2 cellular contexts compared by ENCODE assay signal in the genomic region with DNA sequence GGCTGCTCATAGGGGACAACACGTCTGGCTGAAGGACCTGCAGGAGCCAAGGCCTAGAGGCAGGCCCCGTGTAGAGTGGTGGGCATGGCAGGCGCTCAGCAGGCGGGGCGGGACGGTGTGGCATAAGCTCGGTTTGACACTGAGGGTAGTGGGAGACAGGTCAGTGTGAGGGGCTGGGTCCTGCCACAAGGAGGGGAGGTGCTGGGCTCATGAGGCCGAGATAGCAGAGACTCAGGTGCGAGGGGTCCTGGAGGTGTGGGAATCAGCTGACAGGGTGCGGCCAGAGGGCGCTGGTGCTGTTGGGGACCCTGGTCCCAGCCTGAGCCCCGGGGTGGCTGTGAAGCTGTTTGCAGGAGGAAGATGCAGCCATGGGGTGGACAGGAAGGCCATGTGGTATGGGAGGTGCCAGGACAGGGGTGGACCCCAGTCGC.
A peak's percentile ranks its signal among the peaks of the same experiment; 100 is the strongest.
TF ChIP-seq lines count a peak whose summit lies in the region.

No MANE protein-coding gene starts in this region.

TF ChIP-seq in HepG2, 621 proteins besides CTCF, POLR2A, EP300 and RAD21:
- no peak for TF ChIP-seq SNAI1 (CRISPR knock-in tag; IDR thresholded peaks at IDR 0.05; ENCODE audit: borderline replicate concordance)
- no peak for TF ChIP-seq SAP130 (CRISPR knock-in tag; IDR thresholded peaks at IDR 0.05; ENCODE audit: low read depth)
- TF ChIP-seq ARNT (IDR thresholded peaks at IDR 0.05) = no peak
- TF ChIP-seq ZFP90 (CRISPR knock-in tag; IDR thresholded peaks at IDR 0.05; ENCODE audit: borderline replicate concordance) = no peak
- no peak for TF ChIP-seq LCORL (IDR thresholded peaks at IDR 0.05)
- no peak for TF ChIP-seq LCORL (CRISPR knock-in tag; IDR thresholded peaks at IDR 0.05)
- TF ChIP-seq MAF1 (CRISPR knock-in tag; IDR thresholded peaks at IDR 0.05; ENCODE audit: borderline replicate concordance) = no peak
- no peak for TF ChIP-seq U2AF1 (optimal IDR thresholded peaks at IDR 0.05; ENCODE audit: low read depth, low read length)
- TF ChIP-seq, protein P1, sequence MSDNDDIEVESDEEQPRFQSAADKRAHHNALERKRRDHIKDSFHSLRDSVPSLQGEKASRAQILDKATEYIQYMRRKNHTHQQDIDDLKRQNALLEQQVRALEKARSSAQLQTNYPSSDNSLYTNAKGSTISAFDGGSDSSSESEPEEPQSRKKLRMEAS (IDR thresholded peaks at IDR 0.05) = no peak
- TF ChIP-seq ZNF547 (CRISPR knock-in tag; IDR thresholded peaks at IDR 0.05) = no peak
- no peak for TF ChIP-seq HMG20B (CRISPR knock-in tag; conservative IDR thresholded peaks at IDR 0.05)
- TF ChIP-seq, protein P2, sequence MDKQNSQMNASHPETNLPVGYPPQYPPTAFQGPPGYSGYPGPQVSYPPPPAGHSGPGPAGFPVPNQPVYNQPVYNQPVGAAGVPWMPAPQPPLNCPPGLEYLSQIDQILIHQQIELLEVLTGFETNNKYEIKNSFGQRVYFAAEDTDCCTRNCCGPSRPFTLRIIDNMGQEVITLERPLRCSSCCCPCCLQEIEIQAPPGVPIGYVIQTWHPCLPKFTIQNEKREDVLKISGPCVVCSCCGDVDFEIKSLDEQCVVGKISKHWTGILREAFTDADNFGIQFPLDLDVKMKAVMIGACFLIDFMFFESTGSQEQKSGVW (CRISPR knock-in tag; IDR thresholded peaks at IDR 0.05; ENCODE audit: borderline replicate concordance) = no peak
- TF ChIP-seq, protein P3, sequence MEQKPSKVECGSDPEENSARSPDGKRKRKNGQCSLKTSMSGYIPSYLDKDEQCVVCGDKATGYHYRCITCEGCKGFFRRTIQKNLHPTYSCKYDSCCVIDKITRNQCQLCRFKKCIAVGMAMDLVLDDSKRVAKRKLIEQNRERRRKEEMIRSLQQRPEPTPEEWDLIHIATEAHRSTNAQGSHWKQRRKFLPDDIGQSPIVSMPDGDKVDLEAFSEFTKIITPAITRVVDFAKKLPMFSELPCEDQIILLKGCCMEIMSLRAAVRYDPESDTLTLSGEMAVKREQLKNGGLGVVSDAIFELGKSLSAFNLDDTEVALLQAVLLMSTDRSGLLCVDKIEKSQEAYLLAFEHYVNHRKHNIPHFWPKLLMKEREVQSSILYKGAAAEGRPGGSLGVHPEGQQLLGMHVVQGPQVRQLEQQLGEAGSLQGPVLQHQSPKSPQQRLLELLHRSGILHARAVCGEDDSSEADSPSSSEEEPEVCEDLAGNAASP (CRISPR knock-in tag; IDR thresholded peaks at IDR 0.05; ENCODE audit: borderline replicate concordance) = no peak
- TF ChIP-seq NFYB (CRISPR knock-in tag; IDR thresholded peaks at IDR 0.05) = no peak
- TF ChIP-seq CBX5 (CRISPR knock-in tag; IDR thresholded peaks at IDR 0.05; ENCODE audit: borderline replicate concordance) = no peak
- TF ChIP-seq, protein P4, sequence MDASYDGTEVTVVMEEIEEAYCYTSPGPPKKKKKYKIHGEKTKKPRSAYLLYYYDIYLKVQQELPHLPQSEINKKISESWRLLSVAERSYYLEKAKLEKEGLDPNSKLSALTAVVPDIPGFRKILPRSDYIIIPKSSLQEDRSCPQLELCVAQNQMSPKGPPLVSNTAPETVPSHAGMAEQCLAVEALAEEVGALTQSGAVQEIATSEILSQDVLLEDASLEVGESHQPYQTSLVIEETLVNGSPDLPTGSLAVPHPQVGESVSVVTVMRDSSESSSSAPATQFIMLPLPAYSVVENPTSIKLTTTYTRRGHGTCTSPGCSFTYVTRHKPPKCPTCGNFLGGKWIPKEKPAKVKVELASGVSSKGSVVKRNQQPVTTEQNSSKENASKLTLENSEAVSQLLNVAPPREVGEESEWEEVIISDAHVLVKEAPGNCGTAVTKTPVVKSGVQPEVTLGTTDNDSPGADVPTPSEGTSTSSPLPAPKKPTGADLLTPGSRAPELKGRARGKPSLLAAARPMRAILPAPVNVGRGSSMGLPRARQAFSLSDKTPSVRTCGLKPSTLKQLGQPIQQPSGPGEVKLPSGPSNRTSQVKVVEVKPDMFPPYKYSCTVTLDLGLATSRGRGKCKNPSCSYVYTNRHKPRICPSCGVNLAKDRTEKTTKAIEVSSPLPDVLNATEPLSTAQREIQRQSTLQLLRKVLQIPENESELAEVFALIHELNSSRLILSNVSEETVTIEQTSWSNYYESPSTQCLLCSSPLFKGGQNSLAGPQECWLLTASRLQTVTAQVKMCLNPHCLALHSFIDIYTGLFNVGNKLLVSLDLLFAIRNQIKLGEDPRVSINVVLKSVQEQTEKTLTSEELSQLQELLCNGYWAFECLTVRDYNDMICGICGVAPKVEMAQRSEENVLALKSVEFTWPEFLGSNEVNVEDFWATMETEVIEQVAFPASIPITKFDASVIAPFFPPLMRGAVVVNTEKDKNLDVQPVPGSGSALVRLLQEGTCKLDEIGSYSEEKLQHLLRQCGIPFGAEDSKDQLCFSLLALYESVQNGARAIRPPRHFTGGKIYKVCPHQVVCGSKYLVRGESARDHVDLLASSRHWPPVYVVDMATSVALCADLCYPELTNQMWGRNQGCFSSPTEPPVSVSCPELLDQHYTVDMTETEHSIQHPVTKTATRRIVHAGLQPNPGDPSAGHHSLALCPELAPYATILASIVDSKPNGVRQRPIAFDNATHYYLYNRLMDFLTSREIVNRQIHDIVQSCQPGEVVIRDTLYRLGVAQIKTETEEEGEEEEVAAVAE (CRISPR knock-in tag; IDR thresholded peaks at IDR 0.05; ENCODE audit: borderline replicate concordance) = no peak
- no peak for TF ChIP-seq ELF4 (CRISPR knock-in tag; IDR thresholded peaks at IDR 0.05; ENCODE audit: borderline replicate concordance)
- no peak for TF ChIP-seq ZSCAN31 (CRISPR knock-in tag; IDR thresholded peaks at IDR 0.05; ENCODE audit: low read depth)
- no peak for TF ChIP-seq MED8 (CRISPR knock-in tag; IDR thresholded peaks at IDR 0.05; ENCODE audit: insufficient replicate concordance)
- TF ChIP-seq, protein P5, sequence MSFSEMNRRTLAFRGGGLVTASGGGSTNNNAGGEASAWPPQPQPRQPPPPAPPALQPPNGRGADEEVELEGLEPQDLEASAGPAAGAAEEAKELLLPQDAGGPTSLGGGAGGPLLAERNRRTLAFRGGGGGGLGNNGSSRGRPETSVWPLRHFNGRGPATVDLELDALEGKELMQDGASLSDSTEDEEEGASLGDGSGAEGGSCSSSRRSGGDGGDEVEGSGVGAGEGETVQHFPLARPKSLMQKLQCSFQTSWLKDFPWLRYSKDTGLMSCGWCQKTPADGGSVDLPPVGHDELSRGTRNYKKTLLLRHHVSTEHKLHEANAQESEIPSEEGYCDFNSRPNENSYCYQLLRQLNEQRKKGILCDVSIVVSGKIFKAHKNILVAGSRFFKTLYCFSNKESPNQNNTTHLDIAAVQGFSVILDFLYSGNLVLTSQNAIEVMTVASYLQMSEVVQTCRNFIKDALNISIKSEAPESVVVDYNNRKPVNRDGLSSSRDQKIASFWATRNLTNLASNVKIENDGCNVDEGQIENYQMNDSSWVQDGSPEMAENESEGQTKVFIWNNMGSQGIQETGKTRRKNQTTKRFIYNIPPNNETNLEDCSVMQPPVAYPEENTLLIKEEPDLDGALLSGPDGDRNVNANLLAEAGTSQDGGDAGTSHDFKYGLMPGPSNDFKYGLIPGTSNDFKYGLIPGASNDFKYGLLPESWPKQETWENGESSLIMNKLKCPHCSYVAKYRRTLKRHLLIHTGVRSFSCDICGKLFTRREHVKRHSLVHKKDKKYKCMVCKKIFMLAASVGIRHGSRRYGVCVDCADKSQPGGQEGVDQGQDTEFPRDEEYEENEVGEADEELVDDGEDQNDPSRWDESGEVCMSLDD (CRISPR knock-in tag; IDR thresholded peaks at IDR 0.05; ENCODE audit: borderline replicate concordance) = no peak
TF ChIP-seq in HepG2: peak in this region for 0.

TF ChIP-seq in neural cell, 6 proteins besides CTCF, POLR2A, EP300 and RAD21:
- TF ChIP-seq MXI1 (conservative IDR thresholded peaks at IDR 0.05; ENCODE audit: poor library complexity, severe bottlenecking) (no peak), POLR2AphosphoS5 (IDR thresholded peaks at IDR 0.05) (peak; percentile 24)
